1 cellular context compared by ENCODE assay signal in genomic region chr1:2539312-2539907, GRCh38.
TF ChIP-seq lines count a peak whose summit lies in the region.

No MANE protein-coding gene starts in this region.

TF ChIP-seq in GM12878, 131 proteins besides CTCF, POLR2A, EP300 and RAD21:
- TF ChIP-seq BMI1 (IDR thresholded peaks at IDR 0.05; ENCODE audit: borderline replicate concordance) = no peak
- no peak for TF ChIP-seq KAT2A (conservative IDR thresholded peaks at IDR 0.05; ENCODE audit: control insufficient read depth, low read depth, low read length)
- peak; percentile 3; the same call in 1 of the 2 replicates for TF ChIP-seq SMC3 (IDR thresholded peaks at IDR 0.05; ENCODE audit: borderline replicate concordance, low read length)
- TF ChIP-seq PKNOX1 (IDR thresholded peaks at IDR 0.05) = no peak
- no peak for TF ChIP-seq GABPA (IDR thresholded peaks at IDR 0.05; ENCODE audit: low read depth)
- TF ChIP-seq ZSCAN29 (IDR thresholded peaks at IDR 0.05) = no peak
- TF ChIP-seq RELB (IDR thresholded peaks at IDR 0.05; ENCODE audit: low read depth) = no peak
- TF ChIP-seq BCL11A (IDR thresholded peaks at IDR 0.05; ENCODE audit: low read depth, low read length) = no peak
TF ChIP-seq in GM12878: peak in this region for 1.
